ENCODE assay signal across 1 cellular context in genomic region chr13:95485518-95486144, GRCh38.
TF ChIP-seq lines count a peak whose summit lies in the region.

No MANE protein-coding gene starts in this region.

TF ChIP-seq in K562, 482 proteins besides CTCF, POLR2A, EP300 and RAD21 (continued from another document and continues in another):
- TF ChIP-seq, protein P1, sequence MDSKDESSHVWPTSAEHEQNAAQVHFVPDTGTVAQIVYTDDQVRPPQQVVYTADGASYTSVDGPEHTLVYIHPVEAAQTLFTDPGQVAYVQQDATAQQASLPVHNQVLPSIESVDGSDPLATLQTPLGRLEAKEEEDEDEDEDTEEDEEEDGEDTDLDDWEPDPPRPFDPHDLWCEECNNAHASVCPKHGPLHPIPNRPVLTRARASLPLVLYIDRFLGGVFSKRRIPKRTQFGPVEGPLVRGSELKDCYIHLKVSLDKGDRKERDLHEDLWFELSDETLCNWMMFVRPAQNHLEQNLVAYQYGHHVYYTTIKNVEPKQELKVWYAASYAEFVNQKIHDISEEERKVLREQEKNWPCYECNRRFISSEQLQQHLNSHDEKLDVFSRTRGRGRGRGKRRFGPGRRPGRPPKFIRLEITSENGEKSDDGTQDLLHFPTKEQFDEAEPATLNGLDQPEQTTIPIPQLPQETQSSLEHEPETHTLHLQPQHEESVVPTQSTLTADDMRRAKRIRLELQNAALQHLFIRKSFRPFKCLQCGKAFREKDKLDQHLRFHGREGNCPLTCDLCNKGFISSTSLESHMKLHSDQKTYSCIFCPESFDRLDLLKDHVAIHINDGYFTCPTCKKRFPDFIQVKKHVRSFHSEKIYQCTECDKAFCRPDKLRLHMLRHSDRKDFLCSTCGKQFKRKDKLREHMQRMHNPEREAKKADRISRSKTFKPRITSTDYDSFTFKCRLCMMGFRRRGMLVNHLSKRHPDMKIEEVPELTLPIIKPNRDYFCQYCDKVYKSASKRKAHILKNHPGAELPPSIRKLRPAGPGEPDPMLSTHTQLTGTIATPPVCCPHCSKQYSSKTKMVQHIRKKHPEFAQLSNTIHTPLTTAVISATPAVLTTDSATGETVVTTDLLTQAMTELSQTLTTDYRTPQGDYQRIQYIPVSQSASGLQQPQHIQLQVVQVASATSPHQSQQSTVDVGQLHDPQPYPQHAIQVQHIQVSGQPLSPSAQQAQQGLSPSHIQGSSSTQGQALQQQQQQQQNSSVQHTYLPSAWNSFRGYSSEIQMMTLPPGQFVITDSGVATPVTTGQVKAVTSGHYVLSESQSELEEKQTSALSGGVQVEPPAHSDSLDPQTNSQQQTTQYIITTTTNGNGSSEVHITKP (IDR thresholded peaks at IDR 0.05; ENCODE audit: partially characterized antibody) = peak; percentile 11
- no peak for TF ChIP-seq GABPA (tag; conservative IDR thresholded peaks at IDR 0.05; ENCODE audit: low read depth)
- no peak for TF ChIP-seq ZFP91 (CRISPR knock-in tag; IDR thresholded peaks at IDR 0.05)
- no peak for TF ChIP-seq TRIM28 (IDR thresholded peaks at IDR 0.05)
- TF ChIP-seq, protein P2, sequence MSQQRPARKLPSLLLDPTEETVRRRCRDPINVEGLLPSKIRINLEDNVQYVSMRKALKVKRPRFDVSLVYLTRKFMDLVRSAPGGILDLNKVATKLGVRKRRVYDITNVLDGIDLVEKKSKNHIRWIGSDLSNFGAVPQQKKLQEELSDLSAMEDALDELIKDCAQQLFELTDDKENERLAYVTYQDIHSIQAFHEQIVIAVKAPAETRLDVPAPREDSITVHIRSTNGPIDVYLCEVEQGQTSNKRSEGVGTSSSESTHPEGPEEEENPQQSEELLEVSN (IDR thresholded peaks at IDR 0.05; ENCODE audit: borderline replicate concordance in 1 of 2, extremely low read depth in 1 of 2, insufficient read depth in 1 of 2, insufficient read length in 1 of 2, low read depth in 1 of 2, low read length in 1 of 2, poor library complexity in 1 of 2, severe bottlenecking in 1 of 2) = no peak
- TF ChIP-seq ZNF696 (CRISPR knock-in tag; conservative IDR thresholded peaks at IDR 0.05) = no peak
- no peak for TF ChIP-seq NR2C2 (CRISPR knock-in tag; IDR thresholded peaks at IDR 0.05)
- TF ChIP-seq NR2C2 (tag; IDR thresholded peaks at IDR 0.05) = no peak
- TF ChIP-seq STAT5A (IDR thresholded peaks at IDR 0.05; ENCODE audit: borderline replicate concordance, low read length) = 0 out of 2 replicates have a peak, but pooled peaks have one; percentile 26
- no peak for TF ChIP-seq BRD4 (IDR thresholded peaks at IDR 0.05)
- no peak for TF ChIP-seq ZKSCAN8 (CRISPR knock-in tag; IDR thresholded peaks at IDR 0.05)
- peak; percentile 47; the same call in 1 of the 2 replicates for TF ChIP-seq TCF3 (CRISPR knock-in tag; IDR thresholded peaks at IDR 0.05)
- TF ChIP-seq HBP1 (CRISPR knock-in tag; IDR thresholded peaks at IDR 0.05) = no peak
- TF ChIP-seq, protein P3, sequence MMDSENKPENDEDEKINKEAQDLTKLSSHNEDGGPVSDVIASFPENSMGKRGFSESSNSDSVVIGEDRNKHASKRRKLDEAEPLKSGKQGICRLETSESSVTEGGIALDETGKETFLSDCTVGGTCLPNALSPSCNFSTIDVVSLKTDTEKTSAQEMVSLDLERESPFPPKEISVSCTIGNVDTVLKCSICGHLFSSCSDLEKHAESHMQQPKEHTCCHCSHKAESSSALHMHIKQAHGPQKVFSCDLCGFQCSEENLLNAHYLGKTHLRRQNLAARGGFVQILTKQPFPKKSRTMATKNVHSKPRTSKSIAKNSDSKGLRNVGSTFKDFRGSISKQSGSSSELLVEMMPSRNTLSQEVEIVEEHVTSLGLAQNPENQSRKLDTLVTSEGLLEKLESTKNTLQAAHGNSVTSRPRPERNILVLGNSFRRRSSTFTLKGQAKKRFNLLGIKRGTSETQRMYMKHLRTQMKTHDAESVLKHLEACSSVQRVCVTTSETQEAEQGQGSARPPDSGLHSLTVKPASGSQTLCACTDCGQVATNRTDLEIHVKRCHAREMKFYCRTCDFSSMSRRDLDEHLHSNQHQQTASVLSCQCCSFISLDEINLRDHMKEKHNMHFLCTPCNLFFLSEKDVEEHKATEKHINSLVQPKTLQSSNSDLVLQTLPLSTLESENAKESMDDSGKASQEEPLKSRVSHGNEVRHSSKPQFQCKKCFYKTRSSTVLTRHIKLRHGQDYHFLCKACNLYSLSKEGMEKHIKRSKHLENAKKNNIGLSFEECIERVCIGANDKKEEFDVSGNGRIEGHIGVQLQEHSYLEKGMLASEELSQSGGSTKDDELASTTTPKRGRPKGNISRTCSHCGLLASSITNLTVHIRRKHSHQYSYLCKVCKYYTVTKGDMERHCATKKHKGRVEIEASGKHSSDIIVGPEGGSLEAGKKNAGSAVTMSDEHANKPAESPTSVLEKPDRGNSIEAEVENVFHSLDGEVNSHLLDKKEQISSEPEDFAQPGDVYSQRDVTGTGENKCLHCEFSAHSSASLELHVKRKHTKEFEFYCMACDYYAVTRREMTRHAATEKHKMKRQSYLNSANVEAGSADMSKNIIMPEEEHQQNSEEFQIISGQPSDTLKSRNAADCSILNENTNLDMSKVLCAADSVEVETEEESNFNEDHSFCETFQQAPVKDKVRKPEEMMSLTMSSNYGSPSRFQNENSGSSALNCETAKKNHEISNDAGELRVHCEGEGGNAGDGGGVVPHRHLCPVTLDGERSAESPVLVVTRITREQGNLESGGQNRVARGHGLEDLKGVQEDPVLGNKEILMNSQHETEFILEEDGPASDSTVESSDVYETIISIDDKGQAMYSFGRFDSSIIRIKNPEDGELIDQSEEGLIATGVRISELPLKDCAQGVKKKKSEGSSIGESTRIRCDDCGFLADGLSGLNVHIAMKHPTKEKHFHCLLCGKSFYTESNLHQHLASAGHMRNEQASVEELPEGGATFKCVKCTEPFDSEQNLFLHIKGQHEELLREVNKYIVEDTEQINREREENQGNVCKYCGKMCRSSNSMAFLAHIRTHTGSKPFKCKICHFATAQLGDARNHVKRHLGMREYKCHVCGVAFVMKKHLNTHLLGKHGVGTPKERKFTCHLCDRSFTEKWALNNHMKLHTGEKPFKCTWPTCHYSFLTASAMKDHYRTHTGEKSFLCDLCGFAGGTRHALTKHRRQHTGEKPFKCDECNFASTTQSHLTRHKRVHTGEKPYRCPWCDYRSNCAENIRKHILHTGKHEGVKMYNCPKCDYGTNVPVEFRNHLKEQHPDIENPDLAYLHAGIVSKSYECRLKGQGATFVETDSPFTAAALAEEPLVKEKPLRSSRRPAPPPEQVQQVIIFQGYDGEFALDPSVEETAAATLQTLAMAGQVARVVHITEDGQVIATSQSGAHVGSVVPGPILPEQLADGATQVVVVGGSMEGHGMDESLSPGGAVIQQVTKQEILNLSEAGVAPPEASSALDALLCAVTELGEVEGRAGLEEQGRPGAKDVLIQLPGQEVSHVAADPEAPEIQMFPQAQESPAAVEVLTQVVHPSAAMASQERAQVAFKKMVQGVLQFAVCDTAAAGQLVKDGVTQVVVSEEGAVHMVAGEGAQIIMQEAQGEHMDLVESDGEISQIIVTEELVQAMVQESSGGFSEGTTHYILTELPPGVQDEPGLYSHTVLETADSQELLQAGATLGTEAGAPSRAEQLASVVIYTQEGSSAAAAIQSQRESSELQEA (IDR thresholded peaks at IDR 0.05; ENCODE audit: low read depth) = no peak
- TF ChIP-seq DEAF1 (CRISPR knock-in tag; IDR thresholded peaks at IDR 0.05) = no peak
- TF ChIP-seq MCM2 (IDR thresholded peaks at IDR 0.05; ENCODE audit: low read depth) = no peak
- TF ChIP-seq ARID1B (IDR thresholded peaks at IDR 0.05) = peak; percentile 44
- TF ChIP-seq MTA1 (IDR thresholded peaks at IDR 0.05; ENCODE audit: borderline replicate concordance) = 0 out of 2 replicates have a peak, but pooled peaks have one; percentile 19
- no peak for TF ChIP-seq ZNF408 (CRISPR knock-in tag; IDR thresholded peaks at IDR 0.05; ENCODE audit: low read depth)
- no peak for TF ChIP-seq ZBTB49 (CRISPR knock-in tag; IDR thresholded peaks at IDR 0.05; ENCODE audit: borderline replicate concordance)
- no peak for TF ChIP-seq MECOM (CRISPR knock-in tag; IDR thresholded peaks at IDR 0.05)
- TF ChIP-seq SNIP1 (IDR thresholded peaks at IDR 0.05; ENCODE audit: low read depth) = no peak
- TF ChIP-seq ZNF232 (CRISPR knock-in tag; IDR thresholded peaks at IDR 0.05) = no peak
- no peak for TF ChIP-seq SMARCB1 (IDR thresholded peaks at IDR 0.05; ENCODE audit: insufficient read length, low read depth)
- TF ChIP-seq ZNF197 (CRISPR knock-in tag; IDR thresholded peaks at IDR 0.05; ENCODE audit: low read depth) = no peak
- TF ChIP-seq ZNF431 (CRISPR knock-in tag; IDR thresholded peaks at IDR 0.05) = no peak
- no peak for TF ChIP-seq ARID4B (CRISPR knock-in tag; IDR thresholded peaks at IDR 0.05)
- no peak for TF ChIP-seq MAFF (IDR thresholded peaks at IDR 0.05; ENCODE audit: low read length)
- TF ChIP-seq GABPB1 (CRISPR knock-in tag; IDR thresholded peaks at IDR 0.05) = no peak
- no peak for TF ChIP-seq PRPF4 (IDR thresholded peaks at IDR 0.05; ENCODE audit: insufficient read depth, low read depth, low read length, poor library complexity, severe bottlenecking)
- TF ChIP-seq POU5F1 (IDR thresholded peaks at IDR 0.05; ENCODE audit: borderline replicate concordance, low read depth, low read length, partially characterized antibody) = no peak
- TF ChIP-seq PHF21A (IDR thresholded peaks at IDR 0.05; ENCODE audit: borderline replicate concordance, low read depth) = no peak
- TF ChIP-seq NRF1 (conservative IDR thresholded peaks at IDR 0.05 in 1 of 2, IDR thresholded peaks at IDR 0.05 in 1 of 2) = 0 out of 4 replicates have a peak, but pooled peaks of 1 of the 2 experiments have one; percentile 11
